Comparison of ENCODE assay signal across 17 cellular contexts in the genomic region with DNA sequence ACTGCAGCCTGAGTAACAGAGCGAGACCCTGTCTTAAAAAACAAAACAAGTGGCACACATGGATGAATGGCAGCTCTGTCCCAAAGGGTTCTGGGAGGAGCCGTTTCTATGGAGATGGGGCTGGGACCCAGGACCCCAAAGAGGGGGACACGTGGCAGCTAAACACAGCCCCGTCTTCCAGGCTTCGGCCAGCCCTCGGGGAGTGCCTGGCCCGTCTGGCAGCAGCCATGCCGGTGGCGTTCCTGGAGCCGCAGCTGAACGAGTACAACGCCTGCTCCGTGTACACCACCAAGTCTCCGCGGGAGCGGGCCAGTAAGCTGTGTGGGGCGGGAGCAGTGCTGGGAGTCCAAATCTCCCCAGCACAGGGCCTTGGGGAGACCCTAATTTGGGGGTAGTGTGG.
DNase-seq lines count a peak whose midpoint lies in the region; ATAC-seq and TF ChIP-seq lines count a peak whose summit lies in the region.
"Had no signal": no experiment of that assay in that cellular context is flagged by ENCODE, and none has a peak within 500 bp of the region (broad histone marks: within the 10 kb centered on the region; RNA-seq: fewer than 3 reads in every experiment).

No MANE protein-coding gene starts in this region.

- no peaks in the 10 kb centered on the region for H3K9me3 ChIP-seq in osteoblast (ENCODE audit: low read depth, low read length)
- H3K9me3 ChIP-seq: SJSA1 had no signal

- no peaks in the 10 kb centered on the region for H3K79me2 ChIP-seq in osteoblast (ENCODE audit: insufficient read depth, low read length)

- no peak for TF ChIP-seq CTCF in osteoblast (IDR thresholded peaks at IDR 0.05; ENCODE audit: extremely low read depth, low read depth, low read length)

- CTCF ChIA-PET in HEK293T (lab: Yijun Ruan, JAX): interaction anchor here (0.6 to 1.7 kb wide), 6 partner anchors 9 to 408 kb away, joined by 3 to 8 read pairs (median 3); a partner anchor contains a TSS

- H3K36me3 ChIP-seq in osteoblast (ENCODE audit: insufficient read depth, low read length): no peaks in the 10 kb centered on the region
- H3K36me3 ChIP-seq: SJSA1 had no signal

- no peak overlapping the region for H2AFZ ChIP-seq in osteoblast (ENCODE audit: low read length)

- H3K4me3 ChIP-seq in osteoblast (ENCODE audit: insufficient read depth, low read length): no peak overlapping the region
- H3K4me3 ChIP-seq: SJSA1 had no signal

- DNase-seq in hippocampal formation (lab: John Stamatoyannopoulos, UW): peak; percentile 12 to 30
- peak; percentile 76 for DNase-seq in osteoblast (ENCODE audit: insufficient read length, low spot score, missing footprints)
- no peak for DNase-seq in NCI-H187 (lab: John Stamatoyannopoulos, UW)
- no peak for DNase-seq in SK-N-DZ (ENCODE audit: low spot score)
- DNase-seq in HEK293T (ENCODE audit: extremely low spot score): no peak
- DNase-seq: Calu3, GF-D8, Kasumi-1, NCI-H1092 treated with DMSO at 0.1 percent for 48 hours, NCI-H1436, NCI-H2107, NCI-H526 treated with DMSO at 0.1 percent for 48 hours, Right ventricle myocardium superior, RPMI8226 had no signal

- no peak for ATAC-seq in GM18868 (IDR thresholded peaks at IDR 0.05; ENCODE audit: unreplicated experiment)

- H3K27ac ChIP-seq in cingulate gyrus (ENCODE audit: low read depth, low read length) (peak overlapping the region; percentile 49), osteoblast (ENCODE audit: low read depth, low read length) (no peak overlapping the region)
- H3K27ac ChIP-seq: SJSA1 had no signal

- no peaks in the 10 kb centered on the region for H3K27me3 ChIP-seq in osteoblast (ENCODE audit: insufficient read depth, low read length)

- H3K4me1 ChIP-seq in osteoblast (ENCODE audit: insufficient read depth, low read length): no peaks in the 10 kb centered on the region
- H3K4me1 ChIP-seq: SJSA1 had no signal

- no peaks in the 10 kb centered on the region for H4K20me1 ChIP-seq in osteoblast (ENCODE audit: insufficient read depth, low read length)

- POLR2A ChIA-PET in HEK293T (lab: Yijun Ruan, JAX): interaction anchor here (1.7 to 1.9 kb wide), 2 partner anchors 103 to 415 kb away, joined by 4 read pairs; a partner anchor contains a TSS

- no peak overlapping the region for H3K4me2 ChIP-seq in osteoblast (ENCODE audit: insufficient read depth, low read length)

TF ChIP-seq in HEK293T, 16 proteins besides CTCF, POLR2A, EP300 and RAD21:
- TF ChIP-seq FOXK2 (IDR thresholded peaks at IDR 0.05): no peak
- TF ChIP-seq SP1 (IDR thresholded peaks at IDR 0.05): no peak
- no peak for TF ChIP-seq BHLHE40 (IDR thresholded peaks at IDR 0.05; ENCODE audit: borderline replicate concordance)
- TF ChIP-seq ARNT (IDR thresholded peaks at IDR 0.05): no peak
- no peak for TF ChIP-seq LEF1 (IDR thresholded peaks at IDR 0.05; ENCODE audit: borderline replicate concordance)
- TF ChIP-seq, protein P1, sequence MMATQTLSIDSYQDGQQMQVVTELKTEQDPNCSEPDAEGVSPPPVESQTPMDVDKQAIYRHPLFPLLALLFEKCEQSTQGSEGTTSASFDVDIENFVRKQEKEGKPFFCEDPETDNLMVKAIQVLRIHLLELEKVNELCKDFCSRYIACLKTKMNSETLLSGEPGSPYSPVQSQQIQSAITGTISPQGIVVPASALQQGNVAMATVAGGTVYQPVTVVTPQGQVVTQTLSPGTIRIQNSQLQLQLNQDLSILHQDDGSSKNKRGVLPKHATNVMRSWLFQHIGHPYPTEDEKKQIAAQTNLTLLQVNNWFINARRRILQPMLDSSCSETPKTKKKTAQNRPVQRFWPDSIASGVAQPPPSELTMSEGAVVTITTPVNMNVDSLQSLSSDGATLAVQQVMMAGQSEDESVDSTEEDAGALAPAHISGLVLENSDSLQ (IDR thresholded peaks at IDR 0.05): no peak

Comparison
In these comparisons a context has a peak if more than half of its experiments do, and no peak if none do; other contexts are left out.
1. DNase-seq: peak in hippocampal formation (2 of 2) and osteoblast (single experiment); none in NCI-H187 (0 of 2), SK-N-DZ (single experiment) and HEK293T (single experiment).